Comparison of ENCODE assay signal across 13 cellular contexts in genomic region chr12:10215451-10215850, GRCh38. TPM values are rescaled to one million over a fixed set of nuclear protein-coding genes. Genes with fewer than 3 reads are reported as not detected.
A peak's percentile ranks its signal among the peaks of the same experiment; 100 is the strongest.
DNase-seq lines count a peak whose midpoint lies in the region; ATAC-seq and TF ChIP-seq lines count a peak whose summit lies in the region.
"Had no signal": no experiment of that assay in that cellular context is flagged by ENCODE, and none has a peak within 500 bp of the region (broad histone marks: within the 10 kb centered on the region; RNA-seq: fewer than 3 reads in every experiment).

No MANE protein-coding gene starts in this region.

- intact Hi-C loops in colonic mucosa (cut with DNase I), result no loop called here
- intact Hi-C loops in naive thymus-derived CD4-positive, alpha-beta T cell (cut with micrococcal nuclease), result loop anchor here (10.0 kb wide), 3 partner anchors 149 to 1859 kb away; partner anchors contain the start of gene BCL2L14 (in 1 of the 2)

- H3K4me1 ChIP-seq in colonic mucosa, result peaks cover 8% of the 10 kb centered on the region
- H3K4me1 ChIP-seq in naive thymus-derived CD4-positive, alpha-beta T cell (ENCODE audit: control insufficient read depth in 2 of 2, insufficient read depth in 2 of 2, low read length in 2 of 2), result peaks cover 12 to 22% of the 10 kb centered on the region in 2 donors

- peaks cover 33% of the 10 kb centered on the region for H3K4me1 Mint-ChIP-seq in stimulated activated naive CD8-positive, alpha-beta T cell treated with anti-CD3 and anti-CD28 coated beads, Interleukin-15, amount 100 ng/mL, for 72 hours
- H3K4me1 Mint-ChIP-seq in naive thymus-derived CD4-positive, alpha-beta T cell, result peaks cover 14 to 31% (median 25%) of the 10 kb centered on the region in 7 donors
- peaks cover 30% of the 10 kb centered on the region for H3K4me1 Mint-ChIP-seq in activated CD4-positive, alpha-beta T cell treated with anti-CD3 and anti-CD28 coated beads, Interleukin-2, amount 10 ng/mL, durations not matched to agents 7 days and 5 days

- H3K36me3 ChIP-seq in colonic mucosa, result no peaks in the 10 kb centered on the region
- peaks cover 0 to 13% (median 1%) of the 10 kb centered on the region in 3 experiments for H3K36me3 ChIP-seq in naive thymus-derived CD4-positive, alpha-beta T cell (ENCODE audit: control insufficient read depth in 2 of 3, insufficient read depth in 3 of 3, low read length in 3 of 3)

- H3K4me3 Mint-ChIP-seq in stimulated activated naive CD8-positive, alpha-beta T cell treated with anti-CD3 and anti-CD28 coated beads, Interleukin-15, amount 100 ng/mL, for 72 hours, result peak overlapping the region; percentile 33 to 42
- H3K4me3 Mint-ChIP-seq in naive thymus-derived CD4-positive, alpha-beta T cell, result peak overlapping the region in 5 of 10 donors; percentile 11 to 97 (median 94)
- H3K4me3 Mint-ChIP-seq in activated CD4-positive, alpha-beta T cell treated with anti-CD3 and anti-CD28 coated beads, Interleukin-2, amount 10 ng/mL, durations not matched to agents 7 days and 5 days, result no peak overlapping the region

- no peak for ATAC-seq in stimulated activated naive CD8-positive, alpha-beta T cell treated with anti-CD3 and anti-CD28 coated beads, Interleukin-15, amount 100 ng/mL, for 72 hours
- no peak for ATAC-seq in stimulated activated naive CD8-positive, alpha-beta T cell treated with anti-CD3 and anti-CD28 coated beads, Interleukin-15, Interleukin-2, amounts not matched to agents 100 U/mL and 50 U/mL, for 24 hours
- no peak for ATAC-seq in naive thymus-derived CD4-positive, alpha-beta T cell
- ATAC-seq in HG03342 (IDR thresholded peaks at IDR 0.05; ENCODE audit: unreplicated experiment) (no peak), HG03135 (IDR thresholded peaks at IDR 0.05; ENCODE audit: unreplicated experiment) (no peak)
- ATAC-seq: SK-N-SH treated with all-trans-retinoic acid at 6 μM for 48 hours had no signal

- CTCF ChIA-PET in naive thymus-derived CD4-positive, alpha-beta T cell (lab: Charles Lee), result no interaction called here
- CTCF ChIA-PET in activated CD4-positive, alpha-beta T cell treated with anti-CD3 and anti-CD28 coated beads, Interleukin-2, amount 10 ng/mL, durations not matched to agents 7 days and 5 days (lab: Charles Lee), result no interaction called here

- H3K27me3 Mint-ChIP-seq in stimulated activated naive CD8-positive, alpha-beta T cell treated with anti-CD3 and anti-CD28 coated beads, Interleukin-15, amount 100 ng/mL, for 72 hours, result no peaks in the 10 kb centered on the region
- H3K27me3 Mint-ChIP-seq in naive thymus-derived CD4-positive, alpha-beta T cell, result peaks cover 0 to 26% (median 0%) of the 10 kb centered on the region in 5 donors
- peaks cover 4% of the 10 kb centered on the region for H3K27me3 Mint-ChIP-seq in activated CD4-positive, alpha-beta T cell treated with anti-CD3 and anti-CD28 coated beads, Interleukin-2, amount 10 ng/mL, durations not matched to agents 7 days and 5 days

- peaks cover 0 to 8% (median 4%) of the 10 kb centered on the region in 5 donors for H3K36me3 Mint-ChIP-seq in naive thymus-derived CD4-positive, alpha-beta T cell
- no peaks in the 10 kb centered on the region for H3K36me3 Mint-ChIP-seq in activated CD4-positive, alpha-beta T cell treated with anti-CD3 and anti-CD28 coated beads, Interleukin-2, amount 10 ng/mL, durations not matched to agents 7 days and 5 days (ENCODE audit: low read depth)

- no peaks in the 10 kb centered on the region for H3K27me3 ChIP-seq in colonic mucosa
- no peaks in the 10 kb centered on the region for H3K27me3 ChIP-seq in naive thymus-derived CD4-positive, alpha-beta T cell (ENCODE audit: control insufficient read depth in 2 of 2, insufficient read depth in 2 of 2, low read length in 2 of 2)

- H3K4me3 ChIP-seq in colonic mucosa, result peak overlapping the region; percentile 64
- peak overlapping the region; percentile 9 for H3K4me3 ChIP-seq in naive thymus-derived CD4-positive, alpha-beta T cell (ENCODE audit: low read length)

- no peak for TF ChIP-seq CTCF in colonic mucosa (IDR thresholded peaks at IDR 0.05)

- H3K27ac ChIP-seq in colonic mucosa, result no peak overlapping the region
- no peak overlapping the region for H3K27ac ChIP-seq in naive thymus-derived CD4-positive, alpha-beta T cell (ENCODE audit: low read depth, low read length)
- H3K27ac ChIP-seq: HL-60 had no signal

- H3K9me3 Mint-ChIP-seq in stimulated activated naive CD8-positive, alpha-beta T cell treated with anti-CD3 and anti-CD28 coated beads, Interleukin-15, amount 100 ng/mL, for 72 hours, result no peaks in the 10 kb centered on the region
- peaks cover 0 to 4% (median 0%) of the 10 kb centered on the region in 11 donors for H3K9me3 Mint-ChIP-seq in naive thymus-derived CD4-positive, alpha-beta T cell
- no peaks in the 10 kb centered on the region for H3K9me3 Mint-ChIP-seq in activated CD4-positive, alpha-beta T cell treated with anti-CD3 and anti-CD28 coated beads, Interleukin-2, amount 10 ng/mL, durations not matched to agents 7 days and 5 days

- no peaks in the 10 kb centered on the region for H3K9me3 ChIP-seq in colonic mucosa
- no peaks in the 10 kb centered on the region for H3K9me3 ChIP-seq in naive thymus-derived CD4-positive, alpha-beta T cell (ENCODE audit: control insufficient read depth in 2 of 3, low read length in 3 of 3)

- POLR2A ChIA-PET in naive thymus-derived CD4-positive, alpha-beta T cell (lab: Charles Lee), result interaction anchor here (0.7 kb wide), 1 partner anchor 8 kb away, joined by 3 read pairs; no protein-coding TSS in a partner anchor
- POLR2A ChIA-PET in activated CD4-positive, alpha-beta T cell treated with anti-CD3 and anti-CD28 coated beads, Interleukin-2, amount 10 ng/mL, durations not matched to agents 7 days and 5 days (lab: Charles Lee), result no interaction called here

- H3K9ac ChIP-seq in colonic mucosa (ENCODE audit: low read depth in 2 of 2, low read length in 2 of 2), result no peak overlapping the region

- no peak for DNase-seq in stimulated activated naive CD8-positive, alpha-beta T cell treated with anti-CD3 and anti-CD28 coated beads, Interleukin-15, amount 100 ng/mL, for 72 hours
- DNase-seq in stimulated activated naive CD8-positive, alpha-beta T cell treated with anti-CD3 and anti-CD28 coated beads, Interleukin-15, Interleukin-2, amounts not matched to agents 100 U/mL and 50 U/mL, for 24 hours, result no peak
- DNase-seq in colonic mucosa (no peak), amygdala (lab: John Stamatoyannopoulos, UW) (no peak)
- DNase-seq in naive thymus-derived CD4-positive, alpha-beta T cell, result no peak
- no peak for DNase-seq in activated CD4-positive, alpha-beta T cell treated with anti-CD3 and anti-CD28 coated beads, Interleukin-2, amount 10 ng/mL, durations not matched to agents 7 days and 5 days
- DNase-seq: HCEC 1CT, NCI-H2081 had no signal

- H3K27ac Mint-ChIP-seq in stimulated activated naive CD8-positive, alpha-beta T cell treated with anti-CD3 and anti-CD28 coated beads, Interleukin-15, amount 100 ng/mL, for 72 hours, result no peak overlapping the region
- H3K27ac Mint-ChIP-seq in naive thymus-derived CD4-positive, alpha-beta T cell, result peak overlapping the region in 2 of 9 donors; percentile 32 to 33
- H3K27ac Mint-ChIP-seq in activated CD4-positive, alpha-beta T cell treated with anti-CD3 and anti-CD28 coated beads, Interleukin-2, amount 10 ng/mL, durations not matched to agents 7 days and 5 days, result no peak overlapping the region

RNA-seq across cellular contexts. Expression of gene GABARAPL1, which starts 2.8 kb away (rescaled TPM):
- 10 to 100 TPM; 12.8 to 42.8 TPM for total RNA-seq in colonic mucosa
- 100 to 1,000 TPM in 2 of 5 experiments, 10 to 100 TPM in 2, 1 to 10 TPM in 1; 3.7 to 165 (median 29.4) TPM for total RNA-seq in naive thymus-derived CD4-positive, alpha-beta T cell
- 10 to 100 TPM; 14.7 to 14.9 TPM for polyA plus RNA-seq in naive thymus-derived CD4-positive, alpha-beta T cell
- 1 to 10 TPM; 5.5 to 6.3 TPM for total RNA-seq in activated CD4-positive, alpha-beta T cell treated with anti-CD3 and anti-CD28 coated beads, Interleukin-2, amount 10 ng/mL, durations not matched to agents 7 days and 5 days

RNA-seq across cellular contexts. Expression of gene TMEM52B, which starts 36.6 kb away (rescaled TPM):
- total RNA-seq in colonic mucosa, result not detected
- under 1 TPM in 1 of 5 experiments, not detected in 4; 0.47 TPM for total RNA-seq in naive thymus-derived CD4-positive, alpha-beta T cell
- not detected for polyA plus RNA-seq in naive thymus-derived CD4-positive, alpha-beta T cell
- not detected for total RNA-seq in activated CD4-positive, alpha-beta T cell treated with anti-CD3 and anti-CD28 coated beads, Interleukin-2, amount 10 ng/mL, durations not matched to agents 7 days and 5 days
- total RNA-seq: lung microvascular endothelial cell had no signal

RNA-seq across cellular contexts. Expression of gene OLR1, which starts 43.5 kb away (rescaled TPM):
- total RNA-seq in colonic mucosa, result under 1 TPM; 0.20 to 0.77 TPM
- 1 to 10 TPM in 2 of 5 experiments, not detected in 3; 3.1 to 4.0 TPM for total RNA-seq in naive thymus-derived CD4-positive, alpha-beta T cell
- polyA plus RNA-seq in naive thymus-derived CD4-positive, alpha-beta T cell, result not detected
- not detected for total RNA-seq in activated CD4-positive, alpha-beta T cell treated with anti-CD3 and anti-CD28 coated beads, Interleukin-2, amount 10 ng/mL, durations not matched to agents 7 days and 5 days
- total RNA-seq: lung microvascular endothelial cell had no signal
